Comparison of ENCODE assay signal across 1 cellular context in genomic region chr5:123133438-123134100, GRCh38.
TF ChIP-seq lines count a peak whose summit lies in the region.

No MANE protein-coding gene starts in this region.

TF ChIP-seq in A549, 52 proteins besides CTCF, POLR2A, EP300 and RAD21 (continued from another document):
- TF ChIP-seq CEBPB (IDR thresholded peaks at IDR 0.05): no peak
- no peak for TF ChIP-seq BHLHE40 (IDR thresholded peaks at IDR 0.05; ENCODE audit: low read depth, low read length)
- TF ChIP-seq ZNF302 (CRISPR knock-in tag; IDR thresholded peaks at IDR 0.05): no peak
- TF ChIP-seq CBX2 (IDR thresholded peaks at IDR 0.05; ENCODE audit: borderline replicate concordance, low read depth): no peak
- no peak for TF ChIP-seq ELK1 (IDR thresholded peaks at IDR 0.05; ENCODE audit: low read depth, low read length)
- no peak for TF ChIP-seq PBX3 (IDR thresholded peaks at IDR 0.05)
- no peak for TF ChIP-seq EHMT2 (IDR thresholded peaks at IDR 0.05; ENCODE audit: low read depth)
- TF ChIP-seq CHD4 (IDR thresholded peaks at IDR 0.05; ENCODE audit: borderline replicate concordance): no peak
- no peak for TF ChIP-seq PHF8 (IDR thresholded peaks at IDR 0.05; ENCODE audit: borderline replicate concordance, low read depth)
- no peak for TF ChIP-seq MAZ (IDR thresholded peaks at IDR 0.05; ENCODE audit: borderline replicate concordance, low read depth, low read length)
